In genomic region chr4:2623442-2623841, GRCh38 we compare ENCODE assay signal across 12 cellular contexts.
"Had no signal": no experiment of that assay in that cellular context is flagged by ENCODE, and none has a peak within 500 bp of the region (broad histone marks: within the 10 kb centered on the region; RNA-seq: fewer than 3 reads in every experiment).

No MANE protein-coding gene starts in this region.

- H3K27me3 Mint-ChIP-seq: dendritic cell treated with granulocyte-macrophage colony-stimulating factor and Interleukin-4, amounts not matched to agents 40 ng/mL and 50 ng/mL, for 4 days; naive thymus-derived CD4-positive, alpha-beta T cell; T-helper 17 cell had no signal

- H3K36me3 ChIP-seq: uterus had no signal

- H3K27me3 ChIP-seq: adrenal gland, thyroid gland, uterus had no signal

- H3K27ac ChIP-seq: adrenal gland, lower lobe of right lung, thyroid gland, uterus had no signal

- H3K4me3 Mint-ChIP-seq: dendritic cell treated with granulocyte-macrophage colony-stimulating factor and Interleukin-4, amounts not matched to agents 40 ng/mL and 50 ng/mL, for 4 days; immature natural killer cell; naive thymus-derived CD4-positive, alpha-beta T cell; T-helper 17 cell had no signal

- ATAC-seq: naive thymus-derived CD4-positive, alpha-beta T cell; T-helper 17 cell had no signal

- H3K4me3 ChIP-seq: adrenal gland, lower lobe of right lung, thyroid gland, uterus had no signal

- H3K27ac Mint-ChIP-seq: dendritic cell treated with granulocyte-macrophage colony-stimulating factor and Interleukin-4, amounts not matched to agents 40 ng/mL and 50 ng/mL, for 4 days; T-helper 17 cell had no signal

- H3K9me3 ChIP-seq: adrenal gland, lower lobe of right lung, thyroid gland, uterus had no signal

- H3K4me1 ChIP-seq: adrenal gland, lower lobe of right lung, uterus had no signal

- H3K9me3 Mint-ChIP-seq: dendritic cell treated with granulocyte-macrophage colony-stimulating factor and Interleukin-4, amounts not matched to agents 40 ng/mL and 50 ng/mL, for 4 days; immature natural killer cell; naive thymus-derived CD4-positive, alpha-beta T cell had no signal

- DNase-seq: activated CD4-positive, CD25-positive, alpha-beta regulatory T cell; activated naive CD4-positive, alpha-beta T cell; immature natural killer cell; lower lobe of right lung; naive thymus-derived CD4-positive, alpha-beta T cell; stimulated activated CD4-positive, alpha-beta T cell treated with anti-CD3 and anti-CD28 coated beads, Interleukin-15, amount 100 ng/mL, for 24 hours; stimulated activated CD4-positive, alpha-beta T cell treated with anti-CD3 and anti-CD28 coated beads, Interleukin-4, amount 100 ng/mL, for 24 hours; T-helper 17 cell; thyroid gland; uterus had no signal
